1 cellular context compared by ENCODE assay signal in genomic region chr19:49594157-49595005, GRCh38.
TF ChIP-seq lines count a peak whose summit lies in the region.

No MANE protein-coding gene starts in this region.

TF ChIP-seq in neural cell, 6 proteins besides CTCF, POLR2A, EP300 and RAD21 (continued from another document):
- no peak for TF ChIP-seq TAF1 (IDR thresholded peaks at IDR 0.05; ENCODE audit: low read depth)
